In the genomic region with DNA sequence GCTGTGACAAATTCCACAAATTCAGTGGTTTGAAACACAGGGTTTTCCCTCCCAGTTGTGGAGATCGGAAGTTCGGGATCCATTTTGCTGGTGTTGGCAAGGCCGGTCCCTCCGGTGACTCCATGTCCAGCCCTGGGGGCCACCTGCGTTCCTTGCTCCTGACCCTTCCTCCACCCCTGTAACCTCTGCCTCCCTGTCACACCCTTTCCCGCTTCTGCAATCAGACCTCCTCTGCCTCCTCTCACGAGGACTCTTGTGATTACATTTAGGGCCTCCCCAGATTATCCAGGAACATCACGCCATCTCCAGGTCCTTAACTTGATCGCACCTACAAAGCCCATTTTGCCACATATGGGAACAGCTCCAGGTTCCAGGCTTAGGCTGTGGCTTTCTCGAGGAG, we compare ENCODE assay signal across 17 cellular contexts. TPM values are rescaled to one million over a fixed set of nuclear protein-coding genes. Genes with fewer than 3 reads are reported as not detected.
DNase-seq lines count a peak whose midpoint lies in the region; ATAC-seq and TF ChIP-seq lines count a peak whose summit lies in the region.
"Had no signal": no experiment of that assay in that cellular context is flagged by ENCODE, and none has a peak within 500 bp of the region (broad histone marks: within the 10 kb centered on the region; RNA-seq: fewer than 3 reads in every experiment).

No MANE protein-coding gene starts in this region.

- ATAC-seq in T-helper 17 cell (no peak), GM18505 (IDR thresholded peaks at IDR 0.05; ENCODE audit: unreplicated experiment) (no peak)
- ATAC-seq: pancreas had no signal

- TF ChIP-seq CTCF in A673 (conservative IDR thresholded peaks at IDR 0.05; ENCODE audit: low read depth, low read length) = 0 out of 2 replicates have a peak, but pooled peaks have one; percentile 10
- no peak for TF ChIP-seq CTCF in fibroblast of pulmonary artery (IDR thresholded peaks at IDR 0.05; ENCODE audit: low read length, missing control alignments)
- no peak for TF ChIP-seq CTCF in osteocyte (IDR thresholded peaks at IDR 0.05)
- TF ChIP-seq CTCF in tibial nerve (IDR thresholded peaks at IDR 0.05) = no peak
- no peak for TF ChIP-seq CTCF in ovary (IDR thresholded peaks at IDR 0.05)

- H3K27me3 Mint-ChIP-seq in T-helper 17 cell (peaks cover 6% of the 10 kb centered on the region), osteocyte (ENCODE audit: unreplicated experiment) (no peaks in the 10 kb centered on the region)

- H3K9me3 Mint-ChIP-seq in osteocyte (ENCODE audit: unreplicated experiment) = no peaks in the 10 kb centered on the region
- H3K9me3 Mint-ChIP-seq: mesothelial cell of epicardium had no signal

- POLR2A ChIA-PET in A673 (lab: Charles Lee; ENCODE audit: low non-redundant PET) = no interaction called here

- intact Hi-C loops in A673 (cut with micrococcal nuclease; ENCODE audit: unreplicated experiment) (no loop called here), ovary (cut with DNase I) (no loop called here)

- no TSS peak for BruUV-seq in A673 (replicated peaks; lab: Mats Ljungman, UMichigan)

- 82 to 87% methylated on average over 10 of the region's 10 CpGs for WGBS in tibial nerve, 2 donors
- WGBS in ovary, 3 donors = 92 to 93% (median 93%) methylated on average over 10 of the region's 10 CpGs

- TF ChIP-seq EP300 in tibial nerve (IDR thresholded peaks at IDR 0.05) = no peak
- no peak for TF ChIP-seq EP300 in ovary (IDR thresholded peaks at IDR 0.05)

- no peak for TF ChIP-seq POLR2A in GM18505 (IDR thresholded peaks at IDR 0.05; ENCODE audit: borderline replicate concordance, extremely low read depth, insufficient read depth, insufficient read length)
- TF ChIP-seq POLR2A in tibial nerve (IDR thresholded peaks at IDR 0.05) = no peak
- no peak for TF ChIP-seq POLR2A in ovary (IDR thresholded peaks at IDR 0.05)

- CTCF ChIA-PET in A673 (lab: Charles Lee) = no interaction called here

- H3K4me1 ChIP-seq in A673 (ENCODE audit: insufficient read depth, low read length, poor library complexity, severe bottlenecking) (no peaks in the 10 kb centered on the region), tibial nerve (peaks cover 0 to 70% (median 8%) of the 10 kb centered on the region in 4 donors), ovary (ENCODE audit: insufficient read depth) (peaks cover 37% of the 10 kb centered on the region)

- H3K9me3 ChIP-seq in A673 (ENCODE audit: low read depth, low read length, poor library complexity, severe bottlenecking) (no peaks in the 10 kb centered on the region), T-helper 17 cell (ENCODE audit: control insufficient read depth, low read length, poor library complexity, severe bottlenecking) (no peaks in the 10 kb centered on the region), tibial nerve (no peaks in the 10 kb centered on the region), ovary (no peaks in the 10 kb centered on the region)
- H3K9me3 ChIP-seq: pancreas, testis had no signal

- H3K27ac ChIP-seq in A673 (ENCODE audit: low read depth, low read length, poor library complexity, severe bottlenecking) (no peak overlapping the region), tibial nerve (peak overlapping the region in 2 of 4 donors; percentile 9 to 74), ovary (peak overlapping the region in 1 of 2 donors; percentile 47)
- H3K27ac ChIP-seq: pancreas, VCaP had no signal

- H3K4me1 Mint-ChIP-seq in T-helper 17 cell (peaks cover 11% of the 10 kb centered on the region), osteocyte (ENCODE audit: unreplicated experiment) (peaks cover 62% of the 10 kb centered on the region)

- H3K36me3 Mint-ChIP-seq in T-helper 17 cell (ENCODE audit: low read depth) = peaks cover 5% of the 10 kb centered on the region
- H3K36me3 Mint-ChIP-seq in osteocyte (ENCODE audit: unreplicated experiment) = peaks cover 18% of the 10 kb centered on the region

- H3K36me3 ChIP-seq in A673 (ENCODE audit: insufficient read depth, low read length, poor library complexity, severe bottlenecking) = no peaks in the 10 kb centered on the region
- peaks cover 0 to 10% (median 0%) of the 10 kb centered on the region in 3 donors for H3K36me3 ChIP-seq in tibial nerve
- H3K36me3 ChIP-seq in ovary = no peaks in the 10 kb centered on the region
- H3K36me3 ChIP-seq: pancreas had no signal

- peak; percentile 23 for DNase-seq in A673 (ENCODE audit: low spot score)
- DNase-seq in T-helper 17 cell = no peak
- DNase-seq in fibroblast of pulmonary artery (ENCODE audit: low read depth) = peak; percentile 22
- peak; percentile 77 for DNase-seq in osteocyte (ENCODE audit: extremely low spot score, unreplicated experiment)
- no peak for DNase-seq in NCI-H128 (lab: John Stamatoyannopoulos, UW; ENCODE audit: unreplicated experiment)
- DNase-seq in tibial nerve (ENCODE audit: low spot score in 2 of 2) = no peak
- DNase-seq in ovary = no peak
- DNase-seq: COR-L47; Kasumi-1; NCI-H1694; NCI-H510A; stimulated activated CD4-positive, alpha-beta T cell treated with anti-CD3 and anti-CD28 coated beads, Interleukin-15, amount 100 ng/mL, for 24 hours had no signal

- no peaks in the 10 kb centered on the region for H3K27me3 ChIP-seq in A673 (replicated peaks; ENCODE audit: insufficient read depth, low read depth, low read length, poor library complexity)
- H3K27me3 ChIP-seq in tibial nerve = no peaks in the 10 kb centered on the region
- H3K27me3 ChIP-seq in ovary = no peaks in the 10 kb centered on the region
- H3K27me3 ChIP-seq: pancreas, testis had no signal

- H3K4me3 Mint-ChIP-seq in T-helper 17 cell = no peak overlapping the region
- H3K4me3 Mint-ChIP-seq in osteocyte (ENCODE audit: unreplicated experiment) = no peak overlapping the region
- H3K4me3 Mint-ChIP-seq: mesothelial cell of epicardium had no signal

- H3K4me3 ChIP-seq in A673 (ENCODE audit: low read depth, low read length, poor library complexity, severe bottlenecking) = no peak overlapping the region
- H3K4me3 ChIP-seq in fibroblast of pulmonary artery (replicated peaks; ENCODE audit: low read depth, low read length) = no peak overlapping the region
- H3K4me3 ChIP-seq in tibial nerve = no peak overlapping the region
- no peak overlapping the region for H3K4me3 ChIP-seq in ovary
- H3K4me3 ChIP-seq: pancreas, testis had no signal

- H3K27ac Mint-ChIP-seq in T-helper 17 cell (peak overlapping the region; percentile 73), osteocyte (ENCODE audit: unreplicated experiment) (peak overlapping the region; percentile 73)
- H3K27ac Mint-ChIP-seq: mesothelial cell of epicardium had no signal

RNA-seq across cellular contexts. Expression of a gene that starts 12.5 kb away (rescaled TPM):
- total RNA-seq in A673 (2021) = 30.1 and 37.8 TPM in 2 replicates
- total RNA-seq in T-helper 17 cell = 1 to 10 TPM; 3.3 to 5.9 TPM
- total RNA-seq in osteocyte = 89.9 and 102 TPM in 2 replicates
- 100 to 1,000 TPM in 2 of 4 donors, 10 to 100 TPM in 2; 89.6 to 153 (median 103) TPM for total RNA-seq in tibial nerve
- total RNA-seq in ovary = 10 to 100 TPM; 25.2 to 75.5 (median 49.9) TPM
- polyA plus RNA-seq in ovary = 10 to 100 TPM; 24.4 to 48.1 TPM

RNA-seq across cellular contexts. Expression of a gene that starts 28.1 kb away (rescaled TPM):
- 0.77 and 2.2 TPM in 2 replicates for total RNA-seq in A673 (2021)
- under 1 TPM; 0.44 to 0.82 TPM for total RNA-seq in T-helper 17 cell
- total RNA-seq in osteocyte = 2.5 and 3.6 TPM in 2 replicates
- total RNA-seq in tibial nerve = 10 to 100 TPM in 1 of 4 donors, 1 to 10 TPM in 3; 8.2 to 10.8 (median 9.1) TPM
- 1 to 10 TPM in 6 of 7 donors, under 1 TPM in 1; 0.91 to 6.4 (median 1.8) TPM for total RNA-seq in ovary
- under 1 TPM; 0.16 to 0.20 TPM for polyA plus RNA-seq in ovary

Comparison
In these comparisons a context has a peak if more than half of its experiments do, and no peak if none do; other contexts are left out.
1. DNase-seq: peak in A673 (single experiment), fibroblast of pulmonary artery (single experiment) and osteocyte (single experiment); none in T-helper 17 cell (0 of 3), NCI-H128 (single experiment), tibial nerve (0 of 2) and ovary (0 of 5).